In genomic region chr17:69505740-69506139, GRCh38 we compare ENCODE assay signal across 14 cellular contexts.
"Had no signal": no experiment of that assay in that cellular context is flagged by ENCODE, and none has a peak within 500 bp of the region (broad histone marks: within the 10 kb centered on the region; RNA-seq: fewer than 3 reads in every experiment).

No MANE protein-coding gene starts in this region.

- H3K27ac Mint-ChIP-seq: activated CD4-positive, alpha-beta memory T cell treated with anti-CD3 and anti-CD28 coated beads for 36 hours; activated naive CD8-positive, alpha-beta T cell treated with anti-CD3 and anti-CD28 coated beads, Interleukin-2, amount 50 U/mL, for 24 hours; activated T-cell treated with anti-CD3 and anti-CD28 coated beads, Interleukin-2, amount 50 U/mL, for 72 hours; type B pancreatic cell had no signal

- DNase-seq: activated CD4-positive, alpha-beta memory T cell treated with anti-CD3 and anti-CD28 coated beads for 36 hours; activated CD4-positive, CD25-positive, alpha-beta regulatory T cell treated with anti-CD3 and anti-CD28 coated beads, Interleukin-2, amount 50 U/mL, for 72 hours; activated naive CD8-positive, alpha-beta T cell treated with anti-CD3 and anti-CD28 coated beads, Interleukin-2, amount 50 U/mL, for 24 hours; activated T-cell treated with anti-CD3 and anti-CD28 coated beads, Interleukin-2, amount 50 U/mL, for 72 hours; caudate nucleus; effector CD8-positive, alpha-beta T cell; left lung; mesenchymal stem cell; right cardiac atrium; spleen; stimulated activated CD4-positive, alpha-beta T cell treated with anti-CD3 and anti-CD28 coated beads, Interleukin-1b, Interleukin-23, amount 100 ng/mL, for 48 hours; stimulated activated naive CD4-positive, alpha-beta T cell had no signal

- H3K27ac ChIP-seq: left lung, spleen had no signal

- H3K4me3 ChIP-seq: coronary artery, left lung, spleen had no signal

- H3K27me3 Mint-ChIP-seq: activated CD4-positive, alpha-beta memory T cell treated with anti-CD3 and anti-CD28 coated beads for 36 hours; activated naive CD8-positive, alpha-beta T cell treated with anti-CD3 and anti-CD28 coated beads, Interleukin-2, amount 50 U/mL, for 24 hours; type B pancreatic cell had no signal

- H3K9me3 ChIP-seq: left lung had no signal

- H3K9me3 Mint-ChIP-seq: activated CD4-positive, alpha-beta memory T cell treated with anti-CD3 and anti-CD28 coated beads for 36 hours; activated T-cell treated with anti-CD3 and anti-CD28 coated beads, Interleukin-2, amount 50 U/mL, for 72 hours; type B pancreatic cell had no signal

- H3K4me3 Mint-ChIP-seq: activated CD4-positive, alpha-beta memory T cell treated with anti-CD3 and anti-CD28 coated beads for 36 hours; activated naive CD8-positive, alpha-beta T cell treated with anti-CD3 and anti-CD28 coated beads, Interleukin-2, amount 50 U/mL, for 24 hours; activated T-cell treated with anti-CD3 and anti-CD28 coated beads, Interleukin-2, amount 50 U/mL, for 72 hours; type B pancreatic cell had no signal

- H3K27me3 ChIP-seq: left lung, spleen had no signal

- ATAC-seq: activated naive CD8-positive, alpha-beta T cell treated with anti-CD3 and anti-CD28 coated beads, Interleukin-2, amount 50 U/mL, for 24 hours; activated T-cell treated with anti-CD3 and anti-CD28 coated beads, Interleukin-2, amount 50 U/mL, for 72 hours; left lung; right cardiac atrium had no signal
